Comparison of ENCODE assay signal across 8 cellular contexts in the genomic region with DNA sequence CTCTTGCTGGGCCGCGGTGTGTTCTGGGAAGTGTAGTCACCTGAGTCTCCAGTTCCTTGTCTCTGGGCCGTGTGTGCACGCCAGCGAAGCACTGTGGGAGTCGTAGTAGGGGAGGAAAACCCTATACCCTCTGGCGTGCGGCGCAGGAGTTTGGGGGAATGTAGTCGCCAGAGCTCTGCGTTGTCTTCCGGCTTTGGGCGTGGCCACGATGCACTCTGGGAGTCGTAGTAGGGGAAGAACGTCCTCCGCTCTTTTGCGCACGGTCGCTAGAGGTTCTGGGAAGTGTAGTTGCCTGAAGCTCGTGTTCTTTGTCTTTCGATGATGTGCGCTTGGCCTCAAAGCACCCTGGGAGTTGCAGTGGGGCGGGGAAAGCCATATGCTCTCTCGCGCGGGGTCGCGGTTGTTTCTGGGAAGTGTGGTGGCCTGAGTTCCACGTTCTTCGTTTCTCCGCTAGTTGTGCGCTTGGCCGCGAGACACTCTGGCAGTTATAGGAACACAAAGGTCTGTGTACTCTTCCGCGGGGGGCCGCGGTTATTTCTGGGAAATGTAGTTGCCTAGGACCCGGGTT. TPM values are rescaled to one million over a fixed set of nuclear protein-coding genes. Genes with fewer than 3 reads are reported as not detected.
DNase-seq lines count a peak whose midpoint lies in the region; ATAC-seq and TF ChIP-seq lines count a peak whose summit lies in the region.

No MANE protein-coding gene starts in this region.

- H3K36me3 Mint-ChIP-seq in naive thymus-derived CD4-positive, alpha-beta T cell = peaks cover 26 to 59% (median 41%) of the 10 kb centered on the region in 5 donors
- H3K36me3 Mint-ChIP-seq in stimulated activated naive B cell treated with anti-CD40 and anti-IgM and Interleukin-4, amounts not matched to agents 10 μg/mL and 1 μg/mL and 100 μg/mL, for 72 hours = peaks cover 44 to 55% of the 10 kb centered on the region in 2 donors

- ATAC-seq in DND-41 (ENCODE audit: insufficient read depth, low read depth) = peak; percentile 82
- ATAC-seq in GM21723 (IDR thresholded peaks at IDR 0.05; ENCODE audit: unreplicated experiment) = peak; percentile 85
- peak; percentile 85 for ATAC-seq in naive thymus-derived CD4-positive, alpha-beta T cell
- peak; percentile 81 to 83 for ATAC-seq in stimulated activated naive B cell treated with anti-CD40 and anti-IgM and Interleukin-4, amounts not matched to agents 10 μg/mL and 1 μg/mL and 100 μg/mL, for 72 hours (replicated peaks)

- CTCF ChIA-PET in naive thymus-derived CD4-positive, alpha-beta T cell (lab: Charles Lee) = interaction anchor here (0.6 to 1.5 kb wide), 4 partner anchors 18 to 249 kb away, joined by 3 to 5 read pairs (median 4); a partner anchor contains a TSS

- peak overlapping the region; percentile 36 to 83 for H3K4me3 ChIP-seq in DND-41 (ENCODE audit: low read depth in 1 of 2, low read length in 2 of 2)
- no peak overlapping the region for H3K4me3 ChIP-seq in KMS-11 (IDR thresholded peaks at IDR 0.05; ENCODE audit: insufficient read depth, low read depth, low read length)
- peak overlapping the region; percentile 94 for H3K4me3 ChIP-seq in naive thymus-derived CD4-positive, alpha-beta T cell (ENCODE audit: low read length)

- peak overlapping the region; percentile 89 for H3K27ac ChIP-seq in DND-41 (ENCODE audit: low read length)
- H3K27ac ChIP-seq in KMS-11 = peak overlapping the region; percentile 98
- peak overlapping the region; percentile 100 for H3K27ac ChIP-seq in naive thymus-derived CD4-positive, alpha-beta T cell (ENCODE audit: low read depth, low read length)

- H4K20me1 ChIP-seq in DND-41 (ENCODE audit: insufficient read depth, low read length) (no peaks in the 10 kb centered on the region), KMS-11 (ENCODE audit: insufficient read depth) (no peaks in the 10 kb centered on the region)

- H3K4me3 Mint-ChIP-seq in naive thymus-derived CD4-positive, alpha-beta T cell = no peak overlapping the region
- no peak overlapping the region for H3K4me3 Mint-ChIP-seq in stimulated activated naive B cell treated with anti-CD40 and anti-IgM and Interleukin-4, amounts not matched to agents 10 μg/mL and 1 μg/mL and 100 μg/mL, for 72 hours

- H3K27me3 Mint-ChIP-seq in naive thymus-derived CD4-positive, alpha-beta T cell = no peaks in the 10 kb centered on the region
- no peaks in the 10 kb centered on the region for H3K27me3 Mint-ChIP-seq in stimulated activated naive B cell treated with anti-CD40 and anti-IgM and Interleukin-4, amounts not matched to agents 10 μg/mL and 1 μg/mL and 100 μg/mL, for 72 hours

- H3K4me1 ChIP-seq in DND-41 (ENCODE audit: insufficient read depth, low read length) (peaks cover 20% of the 10 kb centered on the region), KMS-11 (ENCODE audit: low read depth, poor library complexity, severe bottlenecking) (no peaks in the 10 kb centered on the region)
- H3K4me1 ChIP-seq in naive thymus-derived CD4-positive, alpha-beta T cell (ENCODE audit: control insufficient read depth in 2 of 2, insufficient read depth in 2 of 2, low read length in 2 of 2) = peaks cover 7 to 11% of the 10 kb centered on the region in 2 donors

- peaks cover 73% of the 10 kb centered on the region for H3K9me3 ChIP-seq in DND-41 (ENCODE audit: insufficient read depth, low read length, severe bottlenecking)
- peaks cover 6 to 76% (median 32%) of the 10 kb centered on the region in 3 experiments for H3K9me3 ChIP-seq in naive thymus-derived CD4-positive, alpha-beta T cell (ENCODE audit: control insufficient read depth in 2 of 3, low read length in 3 of 3)

- H3K9ac ChIP-seq in DND-41 (ENCODE audit: low read depth, low read length) (peak overlapping the region; percentile 64), KMS-11 (peak overlapping the region; percentile 90)

- intact Hi-C loops in naive thymus-derived CD4-positive, alpha-beta T cell (cut with micrococcal nuclease) = loop anchor here (1.0 kb wide), 11 partner anchors 43 to 370 kb away; a partner anchor contains a TSS

- H3K4me2 ChIP-seq in DND-41 (ENCODE audit: insufficient read depth, low read length) (peak overlapping the region; percentile 57), KMS-11 (peak overlapping the region; percentile 57)

- DNase-seq in DND-41 (peak; percentile 93), RKO (ENCODE audit: low spot score) (peak; percentile 100), fibroblast of peridontal ligament (ENCODE audit: extremely low read depth) (peak; percentile 99)
- DNase-seq in activated T-helper 1 cell treated with anti-CD3 and anti-CD28 coated beads, Interleukin-2, amount 50 U/mL, for 16 hours (ENCODE audit: low read depth in 1 of 2, low spot score in 1 of 2) = peak; percentile 90 to 92
- DNase-seq in naive thymus-derived CD4-positive, alpha-beta T cell = peak; percentile 79 to 99 (median 96)
- DNase-seq in stimulated activated naive B cell treated with anti-CD40 and anti-IgM and Interleukin-4, amounts not matched to agents 10 μg/mL and 1 μg/mL and 100 μg/mL, for 72 hours = peak; percentile 96

- H3K36me3 ChIP-seq in DND-41 (ENCODE audit: insufficient read depth, low read length) (peaks cover 42% of the 10 kb centered on the region), KMS-11 (ENCODE audit: insufficient read depth) (no peaks in the 10 kb centered on the region)
- H3K36me3 ChIP-seq in naive thymus-derived CD4-positive, alpha-beta T cell (ENCODE audit: control insufficient read depth in 2 of 3, insufficient read depth in 3 of 3, low read length in 3 of 3) = peaks cover 8 to 37% (median 15%) of the 10 kb centered on the region in 3 experiments

- H2AFZ ChIP-seq in DND-41 (ENCODE audit: low read depth, low read length) = peak overlapping the region; percentile 83
- H2AFZ ChIP-seq in KMS-11 (ENCODE audit: low read depth) = peak overlapping the region; percentile 92

- no peaks in the 10 kb centered on the region for H3K27me3 ChIP-seq in DND-41 (ENCODE audit: insufficient read depth, low read length, poor library complexity)
- no peaks in the 10 kb centered on the region for H3K27me3 ChIP-seq in KMS-11 (ENCODE audit: insufficient read depth, low read depth)
- no peaks in the 10 kb centered on the region for H3K27me3 ChIP-seq in naive thymus-derived CD4-positive, alpha-beta T cell (ENCODE audit: control insufficient read depth in 2 of 2, insufficient read depth in 2 of 2, low read length in 2 of 2)

- peaks cover 14 to 73% (median 41%) of the 10 kb centered on the region in 11 donors for H3K9me3 Mint-ChIP-seq in naive thymus-derived CD4-positive, alpha-beta T cell
- H3K9me3 Mint-ChIP-seq in stimulated activated naive B cell treated with anti-CD40 and anti-IgM and Interleukin-4, amounts not matched to agents 10 μg/mL and 1 μg/mL and 100 μg/mL, for 72 hours = peaks cover 33 to 34% of the 10 kb centered on the region in 2 donors

- H3K27ac Mint-ChIP-seq in naive thymus-derived CD4-positive, alpha-beta T cell = no peak overlapping the region
- no peak overlapping the region for H3K27ac Mint-ChIP-seq in stimulated activated naive B cell treated with anti-CD40 and anti-IgM and Interleukin-4, amounts not matched to agents 10 μg/mL and 1 μg/mL and 100 μg/mL, for 72 hours

- TF ChIP-seq CTCF in DND-41 (IDR thresholded peaks at IDR 0.05; ENCODE audit: borderline replicate concordance, extremely low read depth, low read length, poor library complexity, severe bottlenecking) (peak; percentile 32), KMS-11 (conservative IDR thresholded peaks at IDR 0.05; ENCODE audit: low read depth, low read length) (no peak)

- peaks cover 0 to 22% (median 10%) of the 10 kb centered on the region in 7 donors for H3K4me1 Mint-ChIP-seq in naive thymus-derived CD4-positive, alpha-beta T cell
- H3K4me1 Mint-ChIP-seq in stimulated activated naive B cell treated with anti-CD40 and anti-IgM and Interleukin-4, amounts not matched to agents 10 μg/mL and 1 μg/mL and 100 μg/mL, for 72 hours = peaks cover 9 to 17% of the 10 kb centered on the region in 2 donors

- H3K79me2 ChIP-seq in DND-41 (ENCODE audit: insufficient read depth, low read length) (peaks cover 7% of the 10 kb centered on the region), KMS-11 (ENCODE audit: insufficient read depth, low read depth) (no peaks in the 10 kb centered on the region)

- POLR2A ChIA-PET in naive thymus-derived CD4-positive, alpha-beta T cell (lab: Charles Lee) = interaction anchor here (0.6 to 3.1 kb wide), 8 partner anchors 34 to 193 kb away, joined by 3 to 26 read pairs (median 5); a partner anchor contains a TSS

RNA-seq across cellular contexts. Expression of a gene that starts 0.6 kb away (rescaled TPM):
- 10 to 100 TPM; 11.2 to 29.9 (median 16.0) TPM for total RNA-seq in naive thymus-derived CD4-positive, alpha-beta T cell
- 10 to 100 TPM; 22.9 to 30.7 TPM for polyA plus RNA-seq in naive thymus-derived CD4-positive, alpha-beta T cell

RNA-seq across cellular contexts. Expression of a gene that starts 42.8 kb away (rescaled TPM):
- total RNA-seq in naive thymus-derived CD4-positive, alpha-beta T cell = 10 to 100 TPM; 27.4 to 52.7 (median 31.6) TPM
- 10 to 100 TPM; 22.5 to 22.6 TPM for polyA plus RNA-seq in naive thymus-derived CD4-positive, alpha-beta T cell

RNA-seq across cellular contexts. Expression of a gene that starts 49.9 kb away (rescaled TPM):
- total RNA-seq in naive thymus-derived CD4-positive, alpha-beta T cell = 1 to 10 TPM; 2.4 to 7.9 (median 6.6) TPM
- under 1 TPM; 0.56 to 0.89 TPM for polyA plus RNA-seq in naive thymus-derived CD4-positive, alpha-beta T cell

RNA-seq across cellular contexts. Expression of a gene that starts 50.3 kb away (rescaled TPM):
- 10 to 100 TPM in 4 of 5 experiments, 1 to 10 TPM in 1; 5.2 to 35.0 (median 29.2) TPM for total RNA-seq in naive thymus-derived CD4-positive, alpha-beta T cell
- polyA plus RNA-seq in naive thymus-derived CD4-positive, alpha-beta T cell = 10 to 100 TPM; 13.7 to 14.5 TPM
